ENCODE assay signal across 1 cellular context in the genomic region with DNA sequence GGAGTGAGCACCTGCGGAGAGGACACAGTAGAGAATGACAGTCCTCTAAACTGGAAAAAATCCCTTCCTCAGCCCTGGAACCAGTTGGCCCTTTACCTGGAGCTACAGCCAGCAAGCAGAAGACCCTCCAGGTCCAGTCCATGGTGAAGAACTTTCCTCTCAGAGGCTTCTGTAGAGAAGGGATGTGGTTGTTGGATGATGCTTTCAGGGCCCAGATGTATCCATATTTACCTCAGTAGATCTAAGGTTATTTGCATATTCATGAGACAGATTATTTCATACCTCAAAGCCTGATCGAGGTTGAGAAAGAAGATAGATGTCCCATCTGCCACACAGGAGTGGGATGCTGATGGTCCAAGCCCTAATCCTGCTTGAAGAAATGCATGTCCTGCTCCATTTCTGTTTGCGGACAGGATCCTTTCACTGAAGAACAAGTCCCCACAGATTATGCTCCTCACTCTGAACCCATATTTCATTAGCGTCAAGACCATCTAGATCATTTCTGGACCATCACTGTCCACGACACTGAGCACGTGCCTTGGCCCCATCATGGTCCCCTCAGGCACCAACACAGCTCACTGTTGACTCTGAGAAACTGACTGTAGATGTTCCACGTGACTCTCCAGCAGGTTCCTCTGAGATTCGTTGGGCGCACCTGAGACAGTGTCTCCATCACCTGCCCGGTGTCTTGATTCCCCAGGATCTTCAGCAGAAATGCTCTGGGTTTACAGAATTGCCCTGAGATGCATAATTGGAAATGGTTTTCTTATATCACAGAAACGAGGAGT.
TF ChIP-seq lines count a peak whose summit lies in the region.

No MANE protein-coding gene starts in this region.

TF ChIP-seq in SK-N-SH treated with all-trans-retinoic acid at 6 μM for 48 hours, 23 proteins besides CTCF, POLR2A, EP300 and RAD21 (continued from another document):
- TF ChIP-seq TSHZ2 (CRISPR knock-in tag; IDR thresholded peaks at IDR 0.05) = no peak
- TF ChIP-seq GLIS3 (CRISPR knock-in tag; IDR thresholded peaks at IDR 0.05) = no peak
- TF ChIP-seq ARNTL (CRISPR knock-in tag; IDR thresholded peaks at IDR 0.05; ENCODE audit: borderline replicate concordance, low read depth) = no peak
- TF ChIP-seq SNAI2 (CRISPR knock-in tag; IDR thresholded peaks at IDR 0.05) = no peak
- TF ChIP-seq CSRNP3 (CRISPR knock-in tag; IDR thresholded peaks at IDR 0.05) = no peak
- TF ChIP-seq, protein P1, sequence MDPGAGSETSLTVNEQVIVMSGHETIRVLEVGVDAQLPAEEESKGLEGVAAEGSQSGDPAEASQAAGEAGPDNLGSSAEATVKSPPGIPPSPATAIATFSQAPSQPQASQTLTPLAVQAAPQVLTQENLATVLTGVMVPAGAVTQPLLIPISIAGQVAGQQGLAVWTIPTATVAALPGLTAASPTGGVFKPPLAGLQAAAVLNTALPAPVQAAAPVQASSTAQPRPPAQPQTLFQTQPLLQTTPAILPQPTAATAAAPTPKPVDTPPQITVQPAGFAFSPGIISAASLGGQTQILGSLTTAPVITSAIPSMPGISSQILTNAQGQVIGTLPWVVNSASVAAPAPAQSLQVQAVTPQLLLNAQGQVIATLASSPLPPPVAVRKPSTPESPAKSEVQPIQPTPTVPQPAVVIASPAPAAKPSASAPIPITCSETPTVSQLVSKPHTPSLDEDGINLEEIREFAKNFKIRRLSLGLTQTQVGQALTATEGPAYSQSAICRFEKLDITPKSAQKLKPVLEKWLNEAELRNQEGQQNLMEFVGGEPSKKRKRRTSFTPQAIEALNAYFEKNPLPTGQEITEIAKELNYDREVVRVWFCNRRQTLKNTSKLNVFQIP (CRISPR knock-in tag; IDR thresholded peaks at IDR 0.05; ENCODE audit: borderline replicate concordance, low read depth) = no peak
- TF ChIP-seq ZFP3 (CRISPR knock-in tag; IDR thresholded peaks at IDR 0.05) = no peak
- no peak for TF ChIP-seq PPARA (CRISPR knock-in tag; IDR thresholded peaks at IDR 0.05; ENCODE audit: borderline replicate concordance)
